Comparison of ENCODE assay signal across 21 cellular contexts in genomic region chr11:124840666-124841065, GRCh38.
"Had no signal": no experiment of that assay in that cellular context is flagged by ENCODE, and none has a peak within 500 bp of the region (broad histone marks: within the 10 kb centered on the region; RNA-seq: fewer than 3 reads in every experiment).

No MANE protein-coding gene starts in this region.

- H3K9me3 Mint-ChIP-seq: stimulated activated naive CD8-positive, alpha-beta T cell treated with anti-CD3 and anti-CD28 coated beads, Interleukin-15, Interleukin-2, amounts not matched to agents 100 ng/mL and 50 ng/mL, for 24 hours had no signal

- H3K36me3 Mint-ChIP-seq: naive thymus-derived CD4-positive, alpha-beta T cell; stimulated activated naive B cell treated with anti-CD40 and anti-IgM and Interleukin-4, amounts not matched to agents 10 μg/mL and 1 μg/mL and 100 μg/mL, for 72 hours had no signal

- DNase-seq: dorsolateral prefrontal cortex; effector CD4-positive, alpha-beta T cell; foreskin fibroblast; gastrocnemius medialis; heart left ventricle; kidney; left lung; mesendoderm; midbrain; nucleus accumbens; pancreas; small intestine; stimulated activated CD4-positive, alpha-beta T cell treated with anti-CD3 and anti-CD28 coated beads, Interleukin-15, amount 100 ng/mL, for 24 hours; stimulated activated CD4-positive, alpha-beta T cell treated with anti-CD3 and anti-CD28 coated beads, Interleukin-2, amount 100 ng/mL, for 48 hours; stimulated activated naive B cell treated with anti-CD40 and anti-IgM and Interleukin-4, amounts not matched to agents 10 μg/mL and 1 μg/mL and 100 μg/mL, for 72 hours; upper lobe of right lung; uterus had no signal

- ATAC-seq: esophagus mucosa; gastrocnemius medialis; heart left ventricle; left lung; naive thymus-derived CD4-positive, alpha-beta T cell; pancreas; right lobe of liver; stimulated activated naive B cell treated with anti-CD40 and anti-IgM and Interleukin-4, amounts not matched to agents 10 μg/mL and 1 μg/mL and 100 μg/mL, for 72 hours; upper lobe of right lung had no signal

- H3K27ac Mint-ChIP-seq: naive thymus-derived CD4-positive, alpha-beta T cell; stimulated activated naive CD8-positive, alpha-beta T cell treated with anti-CD3 and anti-CD28 coated beads, Interleukin-15, Interleukin-2, amounts not matched to agents 100 ng/mL and 50 ng/mL, for 24 hours had no signal
